10 cellular contexts compared by ENCODE assay signal in the genomic region with DNA sequence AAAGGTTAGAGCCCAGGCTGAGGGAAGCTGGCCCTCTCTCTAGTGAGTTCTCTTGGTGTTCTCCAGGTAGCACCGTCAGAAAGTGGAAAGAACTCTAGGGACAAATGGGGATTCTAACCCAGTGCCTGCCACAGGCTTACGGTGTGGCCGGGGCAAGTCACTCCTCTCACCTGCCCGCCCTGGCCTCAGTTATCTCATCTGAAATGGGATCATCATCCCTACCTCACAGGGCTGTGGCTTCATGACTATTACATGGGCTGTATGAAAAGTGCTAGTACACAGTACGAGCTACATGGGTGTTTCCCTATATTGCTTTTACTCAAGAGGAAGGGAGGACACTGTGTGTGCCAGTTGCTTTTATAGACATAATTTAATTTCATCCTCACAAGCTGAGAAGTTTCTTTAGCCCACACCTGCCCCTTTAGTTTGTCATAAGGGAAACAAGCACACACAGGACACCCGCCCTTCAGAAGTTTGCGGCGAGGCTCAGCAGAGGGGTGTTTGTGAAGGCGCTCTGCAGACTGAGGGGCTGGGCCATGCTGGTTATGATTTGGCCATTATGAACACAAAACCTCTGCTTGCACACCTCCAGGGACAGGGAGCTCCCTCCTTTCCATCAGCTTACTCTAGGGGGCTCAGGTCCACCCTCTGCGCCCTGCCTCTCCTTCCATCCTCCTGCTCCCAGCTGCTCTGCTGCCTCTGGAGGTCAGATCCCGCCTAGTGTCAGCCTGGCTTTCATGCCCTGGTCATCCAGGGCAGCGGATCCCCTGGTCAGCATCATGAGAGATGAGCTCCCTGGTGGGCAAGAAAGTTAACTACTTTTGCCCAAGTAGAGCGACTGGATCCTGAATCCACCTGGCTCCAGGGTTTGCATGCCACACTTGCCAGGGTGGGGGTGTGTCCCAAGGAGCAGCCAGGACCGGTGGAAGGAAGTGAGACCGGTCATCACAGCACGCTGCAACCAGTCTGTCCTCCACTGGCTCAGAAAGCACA. TPM values are rescaled to one million over a fixed set of nuclear protein-coding genes. Genes with fewer than 3 reads are reported as not detected.
A peak's percentile ranks its signal among the peaks of the same experiment; 100 is the strongest.
DNase-seq lines count a peak whose midpoint lies in the region; TF ChIP-seq lines count a peak whose summit lies in the region.
"Had no signal": no experiment of that assay in that cellular context is flagged by ENCODE, and none has a peak within 500 bp of the region (broad histone marks: within the 10 kb centered on the region; RNA-seq: fewer than 3 reads in every experiment).

No MANE protein-coding gene starts in this region.

- H3K9ac ChIP-seq in HUES6 (ENCODE audit: low read length), result no peak overlapping the region

- peak overlapping the region; percentile 71 for H3K4me3 ChIP-seq in Caco-2 (ENCODE audit: low read depth, low read length)
- peak overlapping the region; percentile 54; the same call in 1 of the 2 replicates for H3K4me3 ChIP-seq in HUES6 (ENCODE audit: low read depth, low read length)
- H3K4me3 ChIP-seq: right atrium auricular region had no signal

- intact Hi-C loops in Caco-2 (cut with micrococcal nuclease; ENCODE audit: unreplicated experiment), result loop anchor here (2.0 kb wide), 1 partner anchor 43 kb away; no protein-coding TSS in a partner anchor

- H3K4me1 ChIP-seq in Caco-2 (peaks cover 14% of the 10 kb centered on the region), HUES6 (ENCODE audit: control insufficient read depth, insufficient read depth, low read length) (peaks cover 24% of the 10 kb centered on the region)

- no peaks in the 10 kb centered on the region for H3K27me3 ChIP-seq in Caco-2 (replicated peaks; ENCODE audit: control insufficient read depth, insufficient read depth, low read length)
- peaks cover 70% of the 10 kb centered on the region for H3K27me3 ChIP-seq in HUES6 (ENCODE audit: control insufficient read depth, insufficient read depth, low read length)

- H3K36me3 Mint-ChIP-seq in Caco-2 (ENCODE audit: insufficient read depth, unreplicated experiment), result peaks cover 28% of the 10 kb centered on the region
- H3K36me3 Mint-ChIP-seq in chondrocyte (ENCODE audit: low read depth), result peaks cover 4% of the 10 kb centered on the region
- H3K36me3 Mint-ChIP-seq in nephron progenitor cell (ENCODE audit: low read depth), result peaks cover 15% of the 10 kb centered on the region

- no TSS peak for BruUV-seq in Caco-2 (replicated peaks; lab: Mats Ljungman, UMichigan)

- peak; percentile 16 to 44 for TF ChIP-seq CTCF in Caco-2 (IDR thresholded peaks at IDR 0.05; ENCODE audit: insufficient read depth in 1 of 2, low read depth in 1 of 2, low read length in 1 of 2, severe bottlenecking in 1 of 2, unreplicated experiment in 1 of 2)
- no peak for TF ChIP-seq CTCF in chondrocyte (IDR thresholded peaks at IDR 0.05)
- TF ChIP-seq CTCF in nephron progenitor cell (IDR thresholded peaks at IDR 0.05), result no peak

- H3K27ac Mint-ChIP-seq in Caco-2 (ENCODE audit: unreplicated experiment) (peak overlapping the region; percentile 90), chondrocyte (ENCODE audit: unreplicated experiment) (no peak overlapping the region), nephron progenitor cell (no peak overlapping the region)

- POLR2A ChIA-PET in Caco-2 (lab: Charles Lee), result interaction anchor here (0.5 to 1.7 kb wide), 4 partner anchors 10 to 143 kb away, joined by 3 to 6 read pairs (median 4); no protein-coding TSS in a partner anchor

- CTCF ChIA-PET in Caco-2 (lab: Charles Lee), result interaction anchor here (0.6 to 2.2 kb wide), 10 partner anchors 10 to 392 kb away, joined by 3 to 12 read pairs (median 4); no protein-coding TSS in a partner anchor

- no peaks in the 10 kb centered on the region for H3K27me3 Mint-ChIP-seq in Caco-2 (ENCODE audit: insufficient read depth, unreplicated experiment)
- peaks cover 3% of the 10 kb centered on the region for H3K27me3 Mint-ChIP-seq in chondrocyte (ENCODE audit: low read depth)
- peaks cover 86% of the 10 kb centered on the region for H3K27me3 Mint-ChIP-seq in nephron progenitor cell (ENCODE audit: low read depth, poor library complexity)

- peaks cover 5% of the 10 kb centered on the region for H3K36me3 ChIP-seq in Caco-2 (ENCODE audit: control insufficient read depth, insufficient read depth, low read length)
- 0 out of 2 replicates have a peak, but pooled peaks cover 4% of the 10 kb centered on the region for H3K36me3 ChIP-seq in HUES6 (ENCODE audit: control insufficient read depth, insufficient read depth, low read length)
- H3K36me3 ChIP-seq: right atrium auricular region had no signal

- H3K27ac ChIP-seq in HUES6 (ENCODE audit: low read depth, low read length), result no peak overlapping the region
- H3K27ac ChIP-seq: right atrium auricular region had no signal

- H3K4me3 Mint-ChIP-seq in Caco-2 (ENCODE audit: unreplicated experiment) (peak overlapping the region; percentile 84), chondrocyte (ENCODE audit: unreplicated experiment) (no peak overlapping the region), nephron progenitor cell (peak overlapping the region; percentile 65)

- H3K4me1 Mint-ChIP-seq in Caco-2 (ENCODE audit: low read depth, unreplicated experiment) (peaks cover 9% of the 10 kb centered on the region), chondrocyte (ENCODE audit: low read depth) (peaks cover 21% of the 10 kb centered on the region), nephron progenitor cell (peaks cover 26% of the 10 kb centered on the region)

- DNase-seq in Caco-2 (no peak), chondrocyte (ENCODE audit: low spot score) (peak; percentile 52), nephron progenitor cell (no peak), NCI-H446 treated with DMSO at 0.1 percent for 48 hours (lab: John Stamatoyannopoulos, UW) (no peak), NCI-H2171 (lab: John Stamatoyannopoulos, UW) (no peak)
- DNase-seq in effector CD4-positive, alpha-beta T cell, result no peak
- DNase-seq: activated T-cell treated with anti-CD3 and anti-CD28 coated beads, Interleukin-2, amount 50 U/mL, for 1 hour; mesenchymal stem cell had no signal

- no peaks in the 10 kb centered on the region for H3K9me3 ChIP-seq in Caco-2
- peaks cover 10% of the 10 kb centered on the region for H3K9me3 ChIP-seq in HUES6 (ENCODE audit: control insufficient read depth, insufficient read depth, low read depth, low read length)

- H3K9me3 Mint-ChIP-seq in Caco-2 (ENCODE audit: unreplicated experiment) (no peaks in the 10 kb centered on the region), chondrocyte (ENCODE audit: low read depth) (peaks cover 3% of the 10 kb centered on the region), nephron progenitor cell (peaks cover 22% of the 10 kb centered on the region)

RNA-seq across cellular contexts. Expression of gene KLHL35, which starts 1.2 kb away (rescaled TPM):
- total RNA-seq in Caco-2 (2022) (46.0 and 51.4 TPM in 2 replicates), chondrocyte (6.3 to 12.5 TPM (median 10.1 TPM) in 3 replicates)

RNA-seq across cellular contexts. Expression of gene RPS3, which starts 32.5 kb away (rescaled TPM):
- total RNA-seq in Caco-2 (2022) (6,280 and 6,333 TPM in 2 replicates), chondrocyte (1,466 to 1,585 TPM (median 1,486 TPM) in 3 replicates)

Comparison
In these comparisons a context has a peak if more than half of its experiments do, and no peak if none do; other contexts are left out.
1. CTCF ChIP-seq: peak in Caco-2 (2 of 2); none in chondrocyte (single experiment) and nephron progenitor cell (single experiment).